ENCODE assay signal across 1 cellular context in the genomic region with DNA sequence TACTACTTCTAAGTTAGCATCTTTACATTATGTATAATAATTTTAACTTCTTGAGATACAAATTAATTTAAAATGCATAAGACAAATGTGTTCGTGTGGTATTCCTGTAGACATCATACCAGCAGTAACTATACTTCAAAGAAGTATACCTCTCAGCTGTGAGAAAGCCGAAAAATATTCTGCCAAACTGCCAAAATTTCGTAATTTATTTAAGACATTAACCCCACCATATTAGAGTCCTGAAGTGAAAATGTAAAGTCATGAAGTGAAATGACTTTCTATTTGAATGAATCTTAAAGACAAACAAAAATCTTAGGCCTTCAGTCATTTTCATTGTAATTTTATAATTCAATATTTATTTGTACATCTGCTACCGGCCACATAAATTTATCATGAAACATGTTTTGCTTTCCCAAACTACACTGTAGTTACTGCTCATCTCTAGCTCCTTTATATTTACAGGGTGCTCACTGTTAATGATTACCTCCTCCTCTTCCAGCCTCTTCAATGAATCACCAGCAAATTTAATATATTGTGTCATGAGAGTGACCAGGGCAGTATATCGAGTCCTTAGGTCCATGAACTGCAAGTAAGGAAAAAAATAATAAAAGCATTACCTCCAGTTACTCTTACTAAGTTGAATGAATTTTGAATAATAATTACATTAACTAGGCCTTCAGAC.
A peak's percentile ranks its signal among the peaks of the same experiment; 100 is the strongest.
TF ChIP-seq lines count a peak whose summit lies in the region.

No MANE protein-coding gene starts in this region.

TF ChIP-seq in HepG2, 621 proteins besides CTCF, POLR2A, EP300 and RAD21 (continued from another document):
- TF ChIP-seq, protein P1, sequence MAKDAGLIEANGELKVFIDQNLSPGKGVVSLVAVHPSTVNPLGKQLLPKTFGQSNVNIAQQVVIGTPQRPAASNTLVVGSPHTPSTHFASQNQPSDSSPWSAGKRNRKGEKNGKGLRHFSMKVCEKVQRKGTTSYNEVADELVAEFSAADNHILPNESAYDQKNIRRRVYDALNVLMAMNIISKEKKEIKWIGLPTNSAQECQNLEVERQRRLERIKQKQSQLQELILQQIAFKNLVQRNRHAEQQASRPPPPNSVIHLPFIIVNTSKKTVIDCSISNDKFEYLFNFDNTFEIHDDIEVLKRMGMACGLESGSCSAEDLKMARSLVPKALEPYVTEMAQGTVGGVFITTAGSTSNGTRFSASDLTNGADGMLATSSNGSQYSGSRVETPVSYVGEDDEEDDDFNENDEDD (CRISPR knock-in tag; IDR thresholded peaks at IDR 0.05; ENCODE audit: borderline replicate concordance) = no peak
- 0 out of 3 replicates have a peak, but pooled peaks have one; percentile 11 for TF ChIP-seq MXI1 (IDR thresholded peaks at IDR 0.05; ENCODE audit: borderline replicate concordance, low read depth, low read length)
- peak in 1 of 2 experiments; percentile 19; a peak in 1 of 4 replicates for TF ChIP-seq KLF16 (CRISPR knock-in tag; IDR thresholded peaks at IDR 0.05)
- TF ChIP-seq HOXA3 (CRISPR knock-in tag; IDR thresholded peaks at IDR 0.05) = no peak
- no peak for TF ChIP-seq DMAP1 (CRISPR knock-in tag; IDR thresholded peaks at IDR 0.05)
- peak; percentile 39 for TF ChIP-seq SAP130 (CRISPR knock-in tag; IDR thresholded peaks at IDR 0.05; ENCODE audit: low read depth)
- TF ChIP-seq ZNF138 (CRISPR knock-in tag; IDR thresholded peaks at IDR 0.05; ENCODE audit: low read depth) = no peak
- no peak for TF ChIP-seq ZNF839 (CRISPR knock-in tag; IDR thresholded peaks at IDR 0.05; ENCODE audit: borderline replicate concordance)
- no peak for TF ChIP-seq ZNF552 (CRISPR knock-in tag; IDR thresholded peaks at IDR 0.05; ENCODE audit: borderline replicate concordance)
- TF ChIP-seq ZNF264 (CRISPR knock-in tag; IDR thresholded peaks at IDR 0.05) = 0 out of 2 replicates have a peak, but pooled peaks have one; percentile 13
- no peak for TF ChIP-seq SOX6 (IDR thresholded peaks at IDR 0.05)
- TF ChIP-seq SOX6 (CRISPR knock-in tag; IDR thresholded peaks at IDR 0.05) = 0 out of 2 replicates have a peak, but pooled peaks have one; percentile 32
- TF ChIP-seq ARID3A (IDR thresholded peaks at IDR 0.05; ENCODE audit: low read depth, low read length) = peak; percentile 62; the same call in 1 of the 2 replicates
- TF ChIP-seq FOSL2 (CRISPR knock-in tag; IDR thresholded peaks at IDR 0.05) = peak; percentile 49; the same call in 1 of the 2 replicates
- TF ChIP-seq, protein P2, sequence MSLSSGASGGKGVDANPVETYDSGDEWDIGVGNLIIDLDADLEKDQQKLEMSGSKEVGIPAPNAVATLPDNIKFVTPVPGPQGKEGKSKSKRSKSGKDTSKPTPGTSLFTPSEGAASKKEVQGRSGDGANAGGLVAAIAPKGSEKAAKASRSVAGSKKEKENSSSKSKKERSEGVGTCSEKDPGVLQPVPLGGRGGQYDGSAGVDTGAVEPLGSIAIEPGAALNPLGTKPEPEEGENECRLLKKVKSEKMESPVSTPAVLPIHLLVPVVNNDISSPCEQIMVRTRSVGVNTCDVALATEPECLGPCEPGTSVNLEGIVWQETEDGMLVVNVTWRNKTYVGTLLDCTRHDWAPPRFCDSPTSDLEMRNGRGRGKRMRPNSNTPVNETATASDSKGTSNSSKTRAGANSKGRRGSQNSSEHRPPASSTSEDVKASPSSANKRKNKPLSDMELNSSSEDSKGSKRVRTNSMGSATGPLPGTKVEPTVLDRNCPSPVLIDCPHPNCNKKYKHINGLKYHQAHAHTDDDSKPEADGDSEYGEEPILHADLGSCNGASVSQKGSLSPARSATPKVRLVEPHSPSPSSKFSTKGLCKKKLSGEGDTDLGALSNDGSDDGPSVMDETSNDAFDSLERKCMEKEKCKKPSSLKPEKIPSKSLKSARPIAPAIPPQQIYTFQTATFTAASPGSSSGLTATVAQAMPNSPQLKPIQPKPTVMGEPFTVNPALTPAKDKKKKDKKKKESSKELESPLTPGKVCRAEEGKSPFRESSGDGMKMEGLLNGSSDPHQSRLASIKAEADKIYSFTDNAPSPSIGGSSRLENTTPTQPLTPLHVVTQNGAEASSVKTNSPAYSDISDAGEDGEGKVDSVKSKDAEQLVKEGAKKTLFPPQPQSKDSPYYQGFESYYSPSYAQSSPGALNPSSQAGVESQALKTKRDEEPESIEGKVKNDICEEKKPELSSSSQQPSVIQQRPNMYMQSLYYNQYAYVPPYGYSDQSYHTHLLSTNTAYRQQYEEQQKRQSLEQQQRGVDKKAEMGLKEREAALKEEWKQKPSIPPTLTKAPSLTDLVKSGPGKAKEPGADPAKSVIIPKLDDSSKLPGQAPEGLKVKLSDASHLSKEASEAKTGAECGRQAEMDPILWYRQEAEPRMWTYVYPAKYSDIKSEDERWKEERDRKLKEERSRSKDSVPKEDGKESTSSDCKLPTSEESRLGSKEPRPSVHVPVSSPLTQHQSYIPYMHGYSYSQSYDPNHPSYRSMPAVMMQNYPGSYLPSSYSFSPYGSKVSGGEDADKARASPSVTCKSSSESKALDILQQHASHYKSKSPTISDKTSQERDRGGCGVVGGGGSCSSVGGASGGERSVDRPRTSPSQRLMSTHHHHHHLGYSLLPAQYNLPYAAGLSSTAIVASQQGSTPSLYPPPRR (CRISPR knock-in tag; IDR thresholded peaks at IDR 0.05; ENCODE audit: borderline replicate concordance) = no peak
- TF ChIP-seq, protein P3, sequence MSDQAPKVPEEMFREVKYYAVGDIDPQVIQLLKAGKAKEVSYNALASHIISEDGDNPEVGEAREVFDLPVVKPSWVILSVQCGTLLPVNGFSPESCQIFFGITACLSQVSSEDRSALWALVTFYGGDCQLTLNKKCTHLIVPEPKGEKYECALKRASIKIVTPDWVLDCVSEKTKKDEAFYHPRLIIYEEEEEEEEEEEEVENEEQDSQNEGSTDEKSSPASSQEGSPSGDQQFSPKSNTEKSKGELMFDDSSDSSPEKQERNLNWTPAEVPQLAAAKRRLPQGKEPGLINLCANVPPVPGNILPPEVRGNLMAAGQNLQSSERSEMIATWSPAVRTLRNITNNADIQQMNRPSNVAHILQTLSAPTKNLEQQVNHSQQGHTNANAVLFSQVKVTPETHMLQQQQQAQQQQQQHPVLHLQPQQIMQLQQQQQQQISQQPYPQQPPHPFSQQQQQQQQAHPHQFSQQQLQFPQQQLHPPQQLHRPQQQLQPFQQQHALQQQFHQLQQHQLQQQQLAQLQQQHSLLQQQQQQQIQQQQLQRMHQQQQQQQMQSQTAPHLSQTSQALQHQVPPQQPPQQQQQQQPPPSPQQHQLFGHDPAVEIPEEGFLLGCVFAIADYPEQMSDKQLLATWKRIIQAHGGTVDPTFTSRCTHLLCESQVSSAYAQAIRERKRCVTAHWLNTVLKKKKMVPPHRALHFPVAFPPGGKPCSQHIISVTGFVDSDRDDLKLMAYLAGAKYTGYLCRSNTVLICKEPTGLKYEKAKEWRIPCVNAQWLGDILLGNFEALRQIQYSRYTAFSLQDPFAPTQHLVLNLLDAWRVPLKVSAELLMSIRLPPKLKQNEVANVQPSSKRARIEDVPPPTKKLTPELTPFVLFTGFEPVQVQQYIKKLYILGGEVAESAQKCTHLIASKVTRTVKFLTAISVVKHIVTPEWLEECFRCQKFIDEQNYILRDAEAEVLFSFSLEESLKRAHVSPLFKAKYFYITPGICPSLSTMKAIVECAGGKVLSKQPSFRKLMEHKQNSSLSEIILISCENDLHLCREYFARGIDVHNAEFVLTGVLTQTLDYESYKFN (CRISPR knock-in tag; conservative IDR thresholded peaks at IDR 0.05) = peak; percentile 53; the same call in 1 of the 2 replicates
- TF ChIP-seq ZGPAT (CRISPR knock-in tag; IDR thresholded peaks at IDR 0.05) = peak; percentile 42; the same call in 1 of the 2 replicates
TF ChIP-seq in HepG2: peak in this region for 12.
